In genomic region chr16:60558936-60559335, GRCh38 we compare ENCODE assay signal across 3 cellular contexts.
"Had no signal": no experiment of that assay in that cellular context is flagged by ENCODE, and none has a peak within 500 bp of the region (broad histone marks: within the 10 kb centered on the region; RNA-seq: fewer than 3 reads in every experiment).

No MANE protein-coding gene starts in this region.

- DNase-seq: GDM1, GF-D8 had no signal

- H3K4me3 ChIP-seq: GM12878 had no signal

- ATAC-seq: GM12878 had no signal
